ENCODE assay signal across 15 cellular contexts in genomic region chr11:85180528-85180927, GRCh38.
DNase-seq lines count a peak whose midpoint lies in the region; ATAC-seq, FAIRE-seq and TF ChIP-seq lines count a peak whose summit lies in the region.
"Had no signal": no experiment of that assay in that cellular context is flagged by ENCODE, and none has a peak within 500 bp of the region (broad histone marks: within the 10 kb centered on the region; RNA-seq: fewer than 3 reads in every experiment).

No MANE protein-coding gene starts in this region.

- no peaks in the 10 kb centered on the region for H3K9me2 ChIP-seq in PC-3 (replicated peaks; ENCODE audit: low read length)

- H3K4me1 ChIP-seq in PC-3 (ENCODE audit: insufficient read depth, low read length), result no peaks in the 10 kb centered on the region
- no peaks in the 10 kb centered on the region for H3K4me1 ChIP-seq in pancreas

- no peak for FAIRE-seq in pancreas (lab: Jason Lieb, UNC)
- FAIRE-seq: GM12892, HepG2 had no signal

- BruUV-seq in PC-3 (replicated peaks; lab: Mats Ljungman, UMichigan), result no TSS peak

- H3K36me3 ChIP-seq in PC-3 (ENCODE audit: low read depth, low read length), result no peaks in the 10 kb centered on the region
- no peaks in the 10 kb centered on the region for H3K36me3 ChIP-seq in pancreas

- no peak overlapping the region for H3K27ac ChIP-seq in PC-3 (ENCODE audit: low read length)
- no peak overlapping the region for H3K27ac ChIP-seq in pancreas

- H4K20me1 ChIP-seq in PC-3 (ENCODE audit: low read length), result no peaks in the 10 kb centered on the region

- CTCF ChIA-PET in PC-3 (lab: Charles Lee), result interaction anchor here (0.6 to 0.8 kb wide), 2 partner anchors 333 to 422 kb away, joined by 3 to 5 read pairs; no protein-coding TSS in a partner anchor

- WGBS in pancreas, 2 donors, result 59 to 77% methylated on average over 1 of the region's 1 CpG

- no peaks in the 10 kb centered on the region for H3F3A ChIP-seq in PC-3 (ENCODE audit: low read length, unreplicated experiment)

- H2AFZ ChIP-seq in PC-3 (ENCODE audit: low read length), result no peak overlapping the region

- no peak overlapping the region for H3K4me2 ChIP-seq in PC-3 (ENCODE audit: low read length)

- no peak overlapping the region for H3K9ac ChIP-seq in PC-3 (ENCODE audit: low read length)

- ATAC-seq in PC-3, result peak; percentile 64
- no peak for ATAC-seq in HG02884 (IDR thresholded peaks at IDR 0.05; ENCODE audit: unreplicated experiment)
- ATAC-seq in pancreas, result no peak
- ATAC-seq: HepG2 had no signal

- H3K4me3 ChIP-seq in PC-3 (ENCODE audit: low read length), result no peak overlapping the region
- no peak overlapping the region for H3K4me3 ChIP-seq in choroid plexus epithelial cell (ENCODE audit: low read depth, low read length)
- H3K4me3 ChIP-seq in pancreas, result no peak overlapping the region

- TF ChIP-seq CTCF in PC-3 (conservative IDR thresholded peaks at IDR 0.05; ENCODE audit: low read depth, low read length), result peak; percentile 36; the same call in 1 of the 2 replicates
- no peak for TF ChIP-seq CTCF in choroid plexus epithelial cell (conservative IDR thresholded peaks at IDR 0.05; ENCODE audit: low read depth, low read length)
- no peak for TF ChIP-seq CTCF in pancreas (IDR thresholded peaks at IDR 0.05)

- H3K79me2 ChIP-seq in PC-3 (ENCODE audit: low read length), result no peaks in the 10 kb centered on the region

- H3K9me3 ChIP-seq in PC-3 (ENCODE audit: low read length) (no peaks in the 10 kb centered on the region), pancreas (no peaks in the 10 kb centered on the region)

- POLR2A ChIA-PET in PC-3 (lab: Charles Lee; ENCODE audit: unreplicated experiment), result no interaction called here

- H3K27me3 ChIP-seq in PC-3 (ENCODE audit: low read length) (no peaks in the 10 kb centered on the region), pancreas (no peaks in the 10 kb centered on the region)

- intact Hi-C loops in PC-3 (cut with micrococcal nuclease), result loop anchor here (2.0 kb wide), 1 partner anchor 94 kb away; no protein-coding TSS in a partner anchor
- intact Hi-C loops in posterior cingulate gyrus (cut with DNase I), result no loop called here
- intact Hi-C loops in pancreas (cut with DNase I), result no loop called here

- DNase-seq in SIG-M5 treated with dmso at 0.1 percent for 504 hours (lab: John Stamatoyannopoulos, UW; ENCODE audit: unreplicated experiment) (peak; percentile 16), SIG-M5 (lab: John Stamatoyannopoulos, UW) (no peak), PC-3 (peak; percentile 27), choroid plexus epithelial cell (ENCODE audit: low read depth) (peak; percentile 17), posterior cingulate gyrus (no peak), pancreas (no peak)
- DNase-seq: C1 segment of cervical spinal cord; CD4-positive, alpha-beta memory T cell; DND-41; GDM1; GOT3; H9 had no signal

Comparison
In these comparisons a context has a peak if more than half of its experiments do, and no peak if none do; other contexts are left out.
1. DNase-seq: peak in SIG-M5 treated with dmso at 0.1 percent for 504 hours (single experiment), PC-3 (single experiment) and choroid plexus epithelial cell (single experiment); none in SIG-M5 (single experiment), posterior cingulate gyrus (0 of 10) and pancreas (0 of 6).